ENCODE assay signal across 1 cellular context in the genomic region with DNA sequence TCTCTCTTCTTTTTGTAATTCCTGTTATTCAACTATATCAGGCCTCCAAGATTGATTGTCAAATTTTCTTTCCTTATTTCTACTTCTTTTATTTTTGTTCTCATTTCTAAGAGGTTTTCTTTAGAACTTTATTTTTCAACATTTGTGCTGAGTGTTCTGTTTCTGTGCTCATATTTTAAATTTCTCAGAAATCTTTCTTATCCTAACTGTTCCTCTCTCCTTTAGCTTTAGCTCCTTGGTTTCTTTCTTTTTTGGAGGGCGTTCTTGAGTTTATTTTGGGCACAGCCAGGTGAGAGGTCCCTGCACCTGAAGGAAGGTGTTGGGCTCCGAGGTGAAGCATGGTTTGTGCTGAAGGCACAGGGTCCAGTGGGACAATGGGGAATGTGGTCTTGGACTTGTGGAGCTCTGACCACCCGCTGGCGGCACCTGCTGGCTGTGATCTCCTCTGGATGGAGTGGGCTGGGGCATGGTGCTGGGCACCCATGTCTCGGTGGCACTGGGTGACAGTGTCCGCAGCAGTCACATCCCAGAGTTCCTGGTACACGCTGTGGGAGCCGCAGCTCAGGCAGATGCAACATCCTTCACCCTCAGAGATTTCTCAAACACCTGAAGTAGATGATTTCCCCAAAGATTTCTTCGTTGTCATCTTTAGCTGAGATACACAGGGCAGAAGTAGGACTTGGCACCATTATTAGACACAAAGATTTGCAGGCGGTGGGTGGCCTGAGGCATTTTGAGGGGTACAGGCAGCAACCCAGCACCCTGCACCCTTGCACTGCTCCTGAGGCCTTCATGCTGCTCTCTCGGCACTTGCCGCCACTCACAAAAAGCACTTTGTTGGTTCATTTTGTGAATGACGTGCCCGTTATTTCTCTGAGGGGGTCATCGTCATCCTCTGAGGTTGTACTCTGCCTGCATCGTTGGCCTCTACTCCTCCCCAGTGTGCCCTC.
TF ChIP-seq lines count a peak whose summit lies in the region.

No MANE protein-coding gene starts in this region.

TF ChIP-seq in HepG2, 621 proteins besides CTCF, POLR2A, EP300 and RAD21:
- no peak for TF ChIP-seq MED13 (CRISPR knock-in tag; IDR thresholded peaks at IDR 0.05)
- no peak for TF ChIP-seq IKZF1 (IDR thresholded peaks at IDR 0.05)
- no peak for TF ChIP-seq ZFP37 (CRISPR knock-in tag; IDR thresholded peaks at IDR 0.05; ENCODE audit: borderline replicate concordance)
- TF ChIP-seq, protein P1, sequence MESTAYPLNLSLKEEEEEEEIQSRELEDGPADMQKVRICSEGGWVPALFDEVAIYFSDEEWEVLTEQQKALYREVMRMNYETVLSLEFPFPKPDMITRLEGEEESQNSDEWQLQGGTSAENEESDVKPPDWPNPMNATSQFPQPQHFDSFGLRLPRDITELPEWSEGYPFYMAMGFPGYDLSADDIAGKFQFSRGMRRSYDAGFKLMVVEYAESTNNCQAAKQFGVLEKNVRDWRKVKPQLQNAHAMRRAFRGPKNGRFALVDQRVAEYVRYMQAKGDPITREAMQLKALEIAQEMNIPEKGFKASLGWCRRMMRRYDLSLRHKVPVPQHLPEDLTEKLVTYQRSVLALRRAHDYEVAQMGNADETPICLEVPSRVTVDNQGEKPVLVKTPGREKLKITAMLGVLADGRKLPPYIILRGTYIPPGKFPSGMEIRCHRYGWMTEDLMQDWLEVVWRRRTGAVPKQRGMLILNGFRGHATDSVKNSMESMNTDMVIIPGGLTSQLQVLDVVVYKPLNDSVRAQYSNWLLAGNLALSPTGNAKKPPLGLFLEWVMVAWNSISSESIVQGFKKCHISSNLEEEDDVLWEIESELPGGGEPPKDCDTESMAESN (CRISPR knock-in tag; conservative IDR thresholded peaks at IDR 0.05), result no peak
- TF ChIP-seq ZBTB49 (CRISPR knock-in tag; IDR thresholded peaks at IDR 0.05; ENCODE audit: borderline replicate concordance), result no peak
- TF ChIP-seq HNRNPL (IDR thresholded peaks at IDR 0.05; ENCODE audit: low read depth, low read length), result peak; percentile 30; the same call in 1 of the 2 replicates
- no peak for TF ChIP-seq ZNF816 (CRISPR knock-in tag; IDR thresholded peaks at IDR 0.05; ENCODE audit: borderline replicate concordance)
- TF ChIP-seq E2F2 (CRISPR knock-in tag; IDR thresholded peaks at IDR 0.05; ENCODE audit: borderline replicate concordance), result no peak
- TF ChIP-seq ZNF160 (CRISPR knock-in tag; IDR thresholded peaks at IDR 0.05), result no peak
- no peak for TF ChIP-seq PHF8 (CRISPR knock-in tag; IDR thresholded peaks at IDR 0.05)
- TF ChIP-seq ZFP90 (CRISPR knock-in tag; IDR thresholded peaks at IDR 0.05; ENCODE audit: borderline replicate concordance), result no peak
- TF ChIP-seq ZBTB14 (CRISPR knock-in tag; IDR thresholded peaks at IDR 0.05), result no peak
- TF ChIP-seq ZFP36 (IDR thresholded peaks at IDR 0.05; ENCODE audit: borderline replicate concordance, low read depth, low read length, partially characterized antibody), result no peak
- no peak for TF ChIP-seq SNAPC2 (CRISPR knock-in tag; IDR thresholded peaks at IDR 0.05)
- TF ChIP-seq STAG1 (CRISPR knock-in tag; IDR thresholded peaks at IDR 0.05), result peak; percentile 33
- TF ChIP-seq FOXM1 (CRISPR knock-in tag; IDR thresholded peaks at IDR 0.05), result no peak
